ENCODE assay signal across 14 cellular contexts in genomic region chr1:201756411-201756810, GRCh38.
DNase-seq lines count a peak whose midpoint lies in the region; TF ChIP-seq lines count a peak whose summit lies in the region.
"Had no signal": no experiment of that assay in that cellular context is flagged by ENCODE, and none has a peak within 500 bp of the region (broad histone marks: within the 10 kb centered on the region; RNA-seq: fewer than 3 reads in every experiment).

No MANE protein-coding gene starts in this region.

- no peak for TF ChIP-seq CTCF in HFF-Myc (IDR thresholded peaks at IDR 0.05; ENCODE audit: low read depth, low read length, missing control alignments)
- no peak for TF ChIP-seq CTCF in fibroblast of pulmonary artery (IDR thresholded peaks at IDR 0.05; ENCODE audit: low read length, missing control alignments)
- no peak for TF ChIP-seq CTCF in tibial artery (IDR thresholded peaks at IDR 0.05)

- DNase-seq in HFF-Myc (ENCODE audit: extremely low read depth, low read depth) (peak; percentile 33), SK-N-MC (ENCODE audit: low read depth, low spot score) (no peak), fibroblast of pulmonary artery (ENCODE audit: low read depth) (peak; percentile 76), tibial artery (no peak), NCI-H526 (lab: John Stamatoyannopoulos, UW) (no peak), HK-2 (ENCODE audit: unreplicated experiment) (no peak)
- no peak for DNase-seq in effector memory CD4-positive, alpha-beta T cell
- DNase-seq: activated naive CD4-positive, alpha-beta T cell treated with anti-CD3 and anti-CD28 coated beads, Interleukin-2, amount 10 ng/mL, durations not matched to agents 7 days and 5 days; left cardiac atrium; naive B cell; NCI-H1930; stomach had no signal

- no peak overlapping the region for H3K9ac ChIP-seq in SK-N-MC (ENCODE audit: insufficient read length)

- H3K27ac ChIP-seq in SK-N-MC (peak overlapping the region; percentile 74), tibial artery (peak overlapping the region; percentile 14 to 40)
- H3K27ac ChIP-seq in effector memory CD4-positive, alpha-beta T cell (ENCODE audit: insufficient read depth, low read length, poor library complexity, severe bottlenecking) = no peak overlapping the region
- H3K27ac ChIP-seq: VCaP had no signal

- H3K4me3 ChIP-seq in HFF-Myc (replicated peaks; ENCODE audit: low read depth, low read length) (no peak overlapping the region), SK-N-MC (no peak overlapping the region), fibroblast of pulmonary artery (replicated peaks; ENCODE audit: low read depth, low read length) (no peak overlapping the region), tibial artery (no peak overlapping the region)
- no peak overlapping the region for H3K4me3 ChIP-seq in effector memory CD4-positive, alpha-beta T cell (ENCODE audit: insufficient read depth, low read depth, low read length, poor library complexity, severe bottlenecking)
- H3K4me3 ChIP-seq: K562, stomach had no signal

- H3K4me1 ChIP-seq in tibial artery = peaks cover 0 to 98% (median 31%) of the 10 kb centered on the region in 4 donors
- H3K4me1 ChIP-seq in effector memory CD4-positive, alpha-beta T cell (ENCODE audit: control insufficient read depth, insufficient read depth, low read length, poor library complexity, severe bottlenecking) = no peaks in the 10 kb centered on the region

- H3K9me3 ChIP-seq in SK-N-MC (ENCODE audit: low read depth, low read length) (no peaks in the 10 kb centered on the region), tibial artery (no peaks in the 10 kb centered on the region)
- no peaks in the 10 kb centered on the region for H3K9me3 ChIP-seq in effector memory CD4-positive, alpha-beta T cell (ENCODE audit: control insufficient read depth, low read length)
- H3K9me3 ChIP-seq: stomach had no signal

- H3K36me3 ChIP-seq in SK-N-MC (ENCODE audit: insufficient read depth, low read length) (no peaks in the 10 kb centered on the region), tibial artery (no peaks in the 10 kb centered on the region)
- no peaks in the 10 kb centered on the region for H3K36me3 ChIP-seq in effector memory CD4-positive, alpha-beta T cell (ENCODE audit: control insufficient read depth, insufficient read depth, low read length)
- H3K36me3 ChIP-seq: stomach had no signal

- intact Hi-C loops in tibial artery (cut with DNase I; ENCODE audit: low total_unique reads) = no loop called here

- no peaks in the 10 kb centered on the region for H3K27me3 ChIP-seq in tibial artery
- H3K27me3 ChIP-seq in effector memory CD4-positive, alpha-beta T cell (replicated peaks; ENCODE audit: control insufficient read depth, insufficient read depth, low read length, poor library complexity, severe bottlenecking) = no peaks in the 10 kb centered on the region
- H3K27me3 ChIP-seq: stomach had no signal

Comparison
In these comparisons a context has a peak if more than half of its experiments do, and no peak if none do; other contexts are left out.
1. DNase-seq: peak in HFF-Myc (single experiment) and fibroblast of pulmonary artery (single experiment); none in SK-N-MC (single experiment), tibial artery (0 of 2), NCI-H526 (0 of 2), effector memory CD4-positive, alpha-beta T cell (0 of 3) and HK-2 (single experiment).